ENCODE assay signal across 11 cellular contexts in the genomic region with DNA sequence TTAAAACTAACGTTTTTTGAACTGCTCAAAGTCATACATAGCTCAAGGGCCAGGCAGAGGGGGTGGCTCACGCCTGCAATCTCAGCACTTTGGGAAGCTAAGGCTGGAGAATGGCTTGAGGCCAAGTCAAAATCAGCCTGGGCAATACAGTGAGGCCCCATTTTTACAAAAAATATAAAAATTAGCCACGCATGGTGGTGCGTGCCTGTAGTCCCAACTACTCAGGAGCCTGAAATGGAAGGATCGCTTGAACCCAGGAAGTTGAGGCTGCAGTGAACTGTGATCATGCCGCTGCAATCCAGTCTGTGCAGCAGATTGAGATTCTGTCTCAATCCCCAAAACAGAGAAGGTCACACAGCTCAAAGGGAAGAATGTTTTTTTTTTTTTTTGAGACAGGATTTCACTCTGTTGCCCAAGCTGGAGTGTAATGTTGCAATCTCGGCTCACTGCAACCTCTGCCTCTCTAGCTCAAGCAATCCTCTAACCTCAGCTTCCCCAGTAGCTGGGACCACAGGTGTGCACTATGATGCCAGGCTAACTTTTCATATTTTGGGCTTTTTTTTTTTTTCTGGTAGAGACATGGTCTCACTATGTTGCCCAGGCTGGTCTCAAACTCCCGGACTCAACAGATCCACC. TPM values are rescaled to one million over a fixed set of nuclear protein-coding genes. Genes with fewer than 3 reads are reported as not detected.
DNase-seq lines count a peak whose midpoint lies in the region; ATAC-seq, FAIRE-seq and TF ChIP-seq lines count a peak whose summit lies in the region.
"Had no signal": no experiment of that assay in that cellular context is flagged by ENCODE, and none has a peak within 500 bp of the region (broad histone marks: within the 10 kb centered on the region; RNA-seq: fewer than 3 reads in every experiment).

No MANE protein-coding gene starts in this region.

- TF ChIP-seq POLR2A in GM12891 (IDR thresholded peaks at IDR 0.05; ENCODE audit: low read depth, low read length) (no peak), sigmoid colon (IDR thresholded peaks at IDR 0.05) (no peak)

- H3K36me3 ChIP-seq in sigmoid colon = peaks cover 0 to 15% (median 0%) of the 10 kb centered on the region in 4 donors

- no peak for FAIRE-seq in GM12891 (lab: Jason Lieb, UNC)

- DNase-seq in GM12891 (ENCODE audit: insufficient read length, low spot score) (no peak), SIG-M5 treated with dmso at 0.1 percent for 504 hours (lab: John Stamatoyannopoulos, UW; ENCODE audit: unreplicated experiment) (peak; percentile 83), fibroblast of mammary gland (ENCODE audit: low read depth) (peak; percentile 49), sigmoid colon (no peak), OCI-M2 (lab: John Stamatoyannopoulos, UW; ENCODE audit: unreplicated experiment) (no peak), retina (no peak)
- DNase-seq: caudate nucleus, NCI-H510A treated with DMSO at 0.1 percent for 48 hours, T-helper 2 cell had no signal

- no peak for TF ChIP-seq CTCF in fibroblast of mammary gland (conservative IDR thresholded peaks at IDR 0.05; ENCODE audit: control insufficient read depth, insufficient read depth, low read depth, low read length)
- no peak for TF ChIP-seq CTCF in sigmoid colon (IDR thresholded peaks at IDR 0.05)

- H3K27me3 ChIP-seq in sigmoid colon = no peaks in the 10 kb centered on the region

- peak overlapping the region in 3 of 4 donors; percentile 6 to 94 (median 17) for H3K27ac ChIP-seq in sigmoid colon

- H3K4me1 ChIP-seq in sigmoid colon = peaks cover 0 to 46% (median 41%) of the 10 kb centered on the region in 4 donors

- ATAC-seq in HG03108 (IDR thresholded peaks at IDR 0.05; ENCODE audit: unreplicated experiment) = no peak
- ATAC-seq: GM23338 had no signal

- 84 to 87% methylated on average over 8 of the region's 8 CpGs for WGBS in sigmoid colon, 2 donors

- H3K4me3 ChIP-seq in fibroblast of mammary gland (ENCODE audit: control insufficient read depth, low read depth, low read length) (no peak overlapping the region), sigmoid colon (no peak overlapping the region)
- H3K4me3 ChIP-seq: GM23338 had no signal

- no peak for TF ChIP-seq EP300 in sigmoid colon (IDR thresholded peaks at IDR 0.05)

- intact Hi-C loops in sigmoid colon (cut with DNase I) = loop anchor here (5.0 kb wide), 1 partner anchor 44 kb away; a partner anchor contains a TSS

- H3K9me3 ChIP-seq in sigmoid colon = no peaks in the 10 kb centered on the region

TF ChIP-seq in GM12891, 5 proteins besides CTCF, POLR2A, EP300 and RAD21:
- TF ChIP-seq SPI1 (IDR thresholded peaks at IDR 0.05; ENCODE audit: low read depth, low read length) = no peak
- peak; percentile 28; the same call in 1 of the 2 replicates for TF ChIP-seq POLR2AphosphoS5 (IDR thresholded peaks at IDR 0.05; ENCODE audit: low read depth, low read length)

RNA-seq across cellular contexts. Expression of a gene that starts 2.9 kb away (rescaled TPM):
- 26.3 TPM for polyA plus RNA-seq in GM12891 (2012; ENCODE audit: low read depth, missing spikeins)
- total RNA-seq in sigmoid colon = 1,000 to 10,000 TPM in 1 of 4 donors, 100 to 1,000 TPM in 3; 356 to 5,076 (median 594) TPM
- 10 to 100 TPM; 31.8 to 46.5 (median 40.8) TPM for polyA plus RNA-seq in sigmoid colon

RNA-seq across cellular contexts. Expression of a gene that starts 13.2 kb away (rescaled TPM):
- 67.7 TPM for polyA plus RNA-seq in GM12891 (2012; ENCODE audit: low read depth, missing spikeins)
- 10 to 100 TPM; 33.3 to 61.7 (median 44.7) TPM for total RNA-seq in sigmoid colon
- polyA plus RNA-seq in sigmoid colon = 10 to 100 TPM; 33.3 to 66.7 (median 55.4) TPM

RNA-seq across cellular contexts. Expression of a gene that starts 33.0 kb away (rescaled TPM):
- 0.76 TPM for polyA plus RNA-seq in GM12891 (2012; ENCODE audit: low read depth, missing spikeins)
- total RNA-seq in sigmoid colon = 1 to 10 TPM in 1 of 4 donors, under 1 TPM in 2, not detected in 1; 0.71 to 1.4 (median 0.81) TPM
- polyA plus RNA-seq in sigmoid colon = under 1 TPM in 2 of 3 donors, not detected in 1; 0.60 to 0.96 TPM

RNA-seq across cellular contexts. Expression of a gene that starts 40.9 kb away (rescaled TPM):
- 50.1 TPM for polyA plus RNA-seq in GM12891 (2012; ENCODE audit: low read depth, missing spikeins)
- 10 to 100 TPM; 28.1 to 82.6 (median 59.8) TPM for total RNA-seq in sigmoid colon
- 10 to 100 TPM; 37.8 to 46.7 (median 44.9) TPM for polyA plus RNA-seq in sigmoid colon

RNA-seq across cellular contexts. Expression of a gene that starts 44.5 kb away (rescaled TPM):
- 31.2 TPM for polyA plus RNA-seq in GM12891 (2012; ENCODE audit: low read depth, missing spikeins)
- total RNA-seq in sigmoid colon = 100 to 1,000 TPM in 2 of 4 donors, 10 to 100 TPM in 2; 75.3 to 124 (median 95.1) TPM
- polyA plus RNA-seq in sigmoid colon = 100 to 1,000 TPM in 1 of 3 donors, 10 to 100 TPM in 2; 34.4 to 139 (median 42.6) TPM

Comparison
In these comparisons a context has a peak if more than half of its experiments do, and no peak if none do; other contexts are left out.
1. DNase-seq: peak in SIG-M5 treated with dmso at 0.1 percent for 504 hours (single experiment) and fibroblast of mammary gland (single experiment); none in GM12891 (single experiment), sigmoid colon (single experiment), OCI-M2 (single experiment) and retina (single experiment).